In the genomic region with DNA sequence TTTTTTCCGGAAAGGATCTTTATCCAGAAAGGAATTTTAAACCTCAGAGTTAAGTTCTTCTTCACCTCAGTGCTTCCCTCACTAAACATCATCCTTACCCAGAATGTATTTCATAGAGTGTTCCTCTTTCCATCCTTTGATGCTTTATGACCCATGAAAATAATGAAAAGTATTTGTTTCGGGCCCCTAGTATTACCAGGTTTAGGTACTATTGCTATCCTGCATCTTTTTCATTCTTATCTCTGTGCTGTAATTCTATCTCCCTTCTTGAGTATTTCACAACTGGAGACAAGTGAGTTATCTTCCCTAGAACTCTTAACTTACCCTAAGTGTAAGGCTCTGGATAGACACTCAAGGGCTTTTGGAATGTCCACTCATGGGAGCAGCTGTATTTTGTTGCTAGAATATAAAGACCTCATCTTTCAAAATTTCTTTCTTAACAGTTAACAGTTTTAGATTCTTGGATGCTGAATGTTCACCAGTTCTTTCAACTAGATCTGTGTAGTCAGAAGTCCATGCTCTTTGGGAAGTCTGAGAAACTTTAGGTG, we compare ENCODE assay signal across 12 cellular contexts. TPM values are rescaled to one million over a fixed set of nuclear protein-coding genes. Genes with fewer than 3 reads are reported as not detected.
DNase-seq lines count a peak whose midpoint lies in the region; FAIRE-seq and TF ChIP-seq lines count a peak whose summit lies in the region.
"Had no signal": no experiment of that assay in that cellular context is flagged by ENCODE, and none has a peak within 500 bp of the region (broad histone marks: within the 10 kb centered on the region; RNA-seq: fewer than 3 reads in every experiment).

No MANE protein-coding gene starts in this region.

- H3K27me3 ChIP-seq in BLaER1 treated with 17β-estradiol and CSF1 and Interleukin-3, amounts not matched to agents 10 nM and 100 nM: no peaks in the 10 kb centered on the region
- H3K27me3 ChIP-seq in brain microvascular endothelial cell (replicated peaks): no peaks in the 10 kb centered on the region
- H3K27me3 ChIP-seq: esophagus muscularis mucosa had no signal

- no peak for TF ChIP-seq CTCF in brain microvascular endothelial cell (IDR thresholded peaks at IDR 0.05; ENCODE audit: low read depth, low read length, missing control alignments)
- no peak for TF ChIP-seq CTCF in progenitor cell of endocrine pancreas (IDR thresholded peaks at IDR 0.05; ENCODE audit: unreplicated experiment)

- DNase-seq in brain microvascular endothelial cell (no peak), progenitor cell of endocrine pancreas (ENCODE audit: low spot score, unreplicated experiment) (no peak), putamen (ENCODE audit: low spot score) (no peak), GM12892 (ENCODE audit: insufficient read length) (no peak), NCI-H146 treated with DMSO at 0.1 percent for 48 hours (lab: John Stamatoyannopoulos, UW; ENCODE audit: unreplicated experiment) (no peak)
- DNase-seq: activated CD4-positive, alpha-beta memory T cell treated with anti-CD3 and anti-CD28 coated beads, Interleukin-2, amount 10 ng/mL, durations not matched to agents 7 days and 5 days; activated naive CD4-positive, alpha-beta T cell treated with anti-CD3 and anti-CD28 coated beads, Interleukin-2, amount 50 U/mL, for 16 hours; stimulated activated naive CD8-positive, alpha-beta T cell treated with anti-CD3 and anti-CD28 coated beads, Interleukin-15, Interleukin-2, amounts not matched to agents 100 U/mL and 50 U/mL, for 24 hours had no signal

- H3K27me3 Mint-ChIP-seq in progenitor cell of endocrine pancreas: no peaks in the 10 kb centered on the region
- H3K27me3 Mint-ChIP-seq: activated CD4-positive, alpha-beta memory T cell treated with anti-CD3 and anti-CD28 coated beads, Interleukin-2, amount 10 ng/mL, durations not matched to agents 7 days and 5 days had no signal

- H3K36me3 ChIP-seq in BLaER1 treated with 17β-estradiol and CSF1 and Interleukin-3, amounts not matched to agents 10 nM and 100 nM: peaks cover 0 to 7% (median 3%) of the 10 kb centered on the region in 11 experiments; a peak in 5 of 22 replicates
- H3K36me3 ChIP-seq in KOPT-K1 (ENCODE audit: insufficient read depth, low read length): no peaks in the 10 kb centered on the region
- H3K36me3 ChIP-seq in brain microvascular endothelial cell (replicated peaks): no peaks in the 10 kb centered on the region
- peaks cover 3% of the 10 kb centered on the region for H3K36me3 ChIP-seq in mesodermal cell (ENCODE audit: control insufficient read depth, insufficient read depth, low read length)
- H3K36me3 ChIP-seq: esophagus muscularis mucosa had no signal

- 0 out of 22 replicates have a peak, but pooled peaks cover 0 to 2% (median 0%) of the 10 kb centered on the region in 11 experiments for H3K9me3 ChIP-seq in BLaER1 treated with 17β-estradiol and CSF1 and Interleukin-3, amounts not matched to agents 10 nM and 100 nM (replicated peaks in 1 of 11)
- H3K9me3 ChIP-seq in KOPT-K1 (ENCODE audit: insufficient read depth, low read length, poor library complexity, severe bottlenecking): no peaks in the 10 kb centered on the region
- H3K9me3 ChIP-seq in mesodermal cell (ENCODE audit: control insufficient read depth, low read length): no peaks in the 10 kb centered on the region
- H3K9me3 ChIP-seq: esophagus muscularis mucosa had no signal

- in situ Hi-C loops in brain microvascular endothelial cell (cut with HindIII; ENCODE audit: low pct_ligation_motif_present, low sequenced_read_pairs): no loop called here

- 100% methylated on average over 1 of the region's 2 CpGs; no CpG with 5 or more reads in 1 of the 2 experiments for WGBS in mesodermal cell (ENCODE audit: insufficient coverage in 2 of 2), 2 experiments

- peaks cover under 1% of the 10 kb centered on the region for H3K36me3 Mint-ChIP-seq in progenitor cell of endocrine pancreas (ENCODE audit: insufficient read depth)

- H3K27ac Mint-ChIP-seq in progenitor cell of endocrine pancreas: no peak overlapping the region
- H3K27ac Mint-ChIP-seq: activated CD4-positive, alpha-beta memory T cell treated with anti-CD3 and anti-CD28 coated beads, Interleukin-2, amount 10 ng/mL, durations not matched to agents 7 days and 5 days had no signal

- peaks cover 0 to 73% (median 34%) of the 10 kb centered on the region in 11 experiments; a peak in 17 of 22 replicates for H4K20me1 ChIP-seq in BLaER1 treated with 17β-estradiol and CSF1 and Interleukin-3, amounts not matched to agents 10 nM and 100 nM

- peaks cover 45% of the 10 kb centered on the region for H3K4me1 Mint-ChIP-seq in progenitor cell of endocrine pancreas (ENCODE audit: low read depth)

- FAIRE-seq in GM12892 (lab: Jason Lieb, UNC): no peak

- peaks cover 96 to 100% (median 100%) of the 10 kb centered on the region in 10 experiments for H3K4me1 ChIP-seq in BLaER1 treated with 17β-estradiol and CSF1 and Interleukin-3, amounts not matched to agents 10 nM and 100 nM
- peaks cover 51% of the 10 kb centered on the region for H3K4me1 ChIP-seq in mesodermal cell (ENCODE audit: control insufficient read depth, insufficient read depth, low read length, poor library complexity, severe bottlenecking)

- peak overlapping the region in 10 of 11 experiments; percentile 35 to 75 (median 70); a peak in 18 of 22 replicates for H3K9ac ChIP-seq in BLaER1 treated with 17β-estradiol and CSF1 and Interleukin-3, amounts not matched to agents 10 nM and 100 nM

- H3K27ac ChIP-seq in BLaER1 treated with 17β-estradiol and CSF1 and Interleukin-3, amounts not matched to agents 10 nM and 100 nM: peak overlapping the region; percentile 22 to 97 (median 89); a peak in 21 of 22 replicates
- H3K27ac ChIP-seq in KOPT-K1 (ENCODE audit: low read depth, low read length, poor library complexity, severe bottlenecking) (peak overlapping the region; percentile 96), brain microvascular endothelial cell (peak overlapping the region; percentile 89), mesodermal cell (ENCODE audit: low read depth, low read length, severe bottlenecking) (peak overlapping the region; percentile 68)
- H3K27ac ChIP-seq: esophagus muscularis mucosa had no signal

- peak overlapping the region; percentile 79 to 95 (median 90) for H3K4me2 ChIP-seq in BLaER1 treated with 17β-estradiol and CSF1 and Interleukin-3, amounts not matched to agents 10 nM and 100 nM

- no peak for TF ChIP-seq POLR2A in GM12892 (IDR thresholded peaks at IDR 0.05; ENCODE audit: low read depth, low read length)

- no peak overlapping the region for H3K4me3 Mint-ChIP-seq in progenitor cell of endocrine pancreas (ENCODE audit: low read depth)
- H3K4me3 Mint-ChIP-seq: activated CD4-positive, alpha-beta memory T cell treated with anti-CD3 and anti-CD28 coated beads, Interleukin-2, amount 10 ng/mL, durations not matched to agents 7 days and 5 days had no signal

- peak overlapping the region in 2 of 10 experiments; percentile 7 to 38; a peak in 2 of 20 replicates for H3K4me3 ChIP-seq in BLaER1 treated with 17β-estradiol and CSF1 and Interleukin-3, amounts not matched to agents 10 nM and 100 nM
- H3K4me3 ChIP-seq in brain microvascular endothelial cell (ENCODE audit: low read depth, low read length): no peak overlapping the region
- no peak overlapping the region for H3K4me3 ChIP-seq in mesodermal cell (ENCODE audit: extremely low read depth, insufficient read depth, low read length, poor library complexity, severe bottlenecking)
- H3K4me3 ChIP-seq: esophagus muscularis mucosa had no signal

- peaks cover 2% of the 10 kb centered on the region for H3K9me3 Mint-ChIP-seq in progenitor cell of endocrine pancreas (ENCODE audit: low read depth)
- H3K9me3 Mint-ChIP-seq: activated CD4-positive, alpha-beta memory T cell treated with anti-CD3 and anti-CD28 coated beads, Interleukin-2, amount 10 ng/mL, durations not matched to agents 7 days and 5 days had no signal

RNA-seq across cellular contexts. Expression of a gene that starts 26.2 kb away (rescaled TPM):
- polyA plus RNA-seq in mesodermal cell (2013, experiment 1 of 2): 43.9 TPM
- 43.2 TPM for polyA plus RNA-seq in mesodermal cell (2013, experiment 2 of 2)
- total RNA-seq in progenitor cell of endocrine pancreas: 29.7 and 30.6 TPM in 2 replicates
- polyA plus RNA-seq in GM12892 (2012; ENCODE audit: missing spikeins): 46.5 TPM
